In genomic region chr4:99087887-99088484, GRCh38 we compare ENCODE assay signal across 1 cellular context.
A peak's percentile ranks its signal among the peaks of the same experiment; 100 is the strongest.
TF ChIP-seq lines count a peak whose summit lies in the region.

No MANE protein-coding gene starts in this region.

TF ChIP-seq in H1, 55 proteins besides CTCF, POLR2A, EP300 and RAD21:
- TF ChIP-seq SIN3A (conservative IDR thresholded peaks at IDR 0.05 in 1 of 2, IDR thresholded peaks at IDR 0.05 in 1 of 2; ENCODE audit: low read depth in 1 of 2, low read length in 2 of 2) (peak; percentile 9 to 43; a peak in 1 of 4 replicates), JUND (IDR thresholded peaks at IDR 0.05; ENCODE audit: low read length) (no peak)
